ENCODE assay signal across 17 cellular contexts in the genomic region with DNA sequence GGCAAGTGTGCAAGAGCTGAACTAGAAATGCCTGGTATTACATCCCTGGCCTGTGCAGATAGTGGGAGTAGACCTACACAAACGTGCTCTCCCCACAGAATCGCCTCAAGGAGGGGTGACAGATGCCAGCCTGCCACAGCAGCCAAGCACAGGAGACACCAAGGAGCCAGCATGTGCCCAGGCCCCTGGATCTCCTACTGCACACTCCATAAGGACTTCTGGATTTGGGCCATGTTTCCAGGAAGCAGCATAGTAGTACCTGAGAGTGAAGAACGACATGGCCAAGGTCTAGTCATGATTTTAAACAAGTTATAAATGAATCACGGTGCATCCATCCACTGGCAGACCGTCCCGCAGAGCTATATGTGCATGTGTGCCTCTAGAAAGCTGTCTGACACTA.
DNase-seq lines count a peak whose midpoint lies in the region; ATAC-seq and TF ChIP-seq lines count a peak whose summit lies in the region.
"Had no signal": no experiment of that assay in that cellular context is flagged by ENCODE, and none has a peak within 500 bp of the region (broad histone marks: within the 10 kb centered on the region; RNA-seq: fewer than 3 reads in every experiment).

No MANE protein-coding gene starts in this region.

- H3K36me3 Mint-ChIP-seq in type B pancreatic cell (no peaks in the 10 kb centered on the region), immature natural killer cell (no peaks in the 10 kb centered on the region)
- H3K36me3 Mint-ChIP-seq: CD8-positive, alpha-beta memory T cell had no signal

- TF ChIP-seq POLR2A in heart left ventricle (IDR thresholded peaks at IDR 0.05) (no peak), esophagus muscularis mucosa (IDR thresholded peaks at IDR 0.05; ENCODE audit: low read depth) (no peak)

- H3K27ac ChIP-seq in heart left ventricle = no peak overlapping the region
- no peak overlapping the region for H3K27ac ChIP-seq in esophagus muscularis mucosa (replicated peaks in 1 of 4)
- H3K27ac ChIP-seq: BLaER1 treated with 17β-estradiol and CSF1 and Interleukin-3, amounts not matched to agents 10 nM and 100 nM; SK-N-MC had no signal

- H3K27ac Mint-ChIP-seq in type B pancreatic cell = no peak overlapping the region
- H3K27ac Mint-ChIP-seq in immature natural killer cell = no peak overlapping the region
- H3K27ac Mint-ChIP-seq: CD8-positive, alpha-beta memory T cell had no signal

- DNase-seq in cardiac septum (ENCODE audit: low spot score) (peak; percentile 58), heart left ventricle (no peak), NCI-H524 (lab: John Stamatoyannopoulos, UW) (peak; percentile 78 to 91), esophagus muscularis mucosa (ENCODE audit: extremely low spot score) (peak; percentile 64), type B pancreatic cell (ENCODE audit: extremely low spot score, unreplicated experiment) (peak; percentile 32), immature natural killer cell (no peak), NCI-H82 treated with DMSO at 0.1 percent for 48 hours (lab: John Stamatoyannopoulos, UW; ENCODE audit: unreplicated experiment) (no peak), NCI-H2081 (lab: John Stamatoyannopoulos, UW) (no peak)
- DNase-seq: CD8-positive, alpha-beta memory T cell; GOT3; NCI-H1092 treated with DMSO at 0.1 percent for 48 hours; NCI-H345; NCI-H748 treated with DMSO at 0.1 percent for 48 hours; SHP77 had no signal

- WGBS in heart left ventricle, 4 donors = 73 to 85% (median 78%) methylated on average over 6 of the region's 6 CpGs
- WGBS in esophagus muscularis mucosa = 64% methylated on average over 6 of the region's 6 CpGs

- H3K9me3 Mint-ChIP-seq in type B pancreatic cell = no peaks in the 10 kb centered on the region
- no peaks in the 10 kb centered on the region for H3K9me3 Mint-ChIP-seq in immature natural killer cell
- H3K9me3 Mint-ChIP-seq: CD8-positive, alpha-beta memory T cell had no signal

- H3K27me3 Mint-ChIP-seq in type B pancreatic cell (peaks cover 10% of the 10 kb centered on the region), immature natural killer cell (ENCODE audit: low read depth in 3 of 3) (peaks cover 0 to 6% (median 4%) of the 10 kb centered on the region in 3 donors)

- TF ChIP-seq CTCF in heart left ventricle (IDR thresholded peaks at IDR 0.05) = no peak
- no peak for TF ChIP-seq CTCF in esophagus muscularis mucosa (IDR thresholded peaks at IDR 0.05)
- TF ChIP-seq CTCF in type B pancreatic cell (conservative IDR thresholded peaks at IDR 0.05) = no peak

- TF ChIP-seq EP300 in esophagus muscularis mucosa (IDR thresholded peaks at IDR 0.05) = no peak

- H3K27me3 ChIP-seq in heart left ventricle (no peaks in the 10 kb centered on the region), esophagus muscularis mucosa (no peaks in the 10 kb centered on the region)
- H3K27me3 ChIP-seq: BLaER1 treated with 17β-estradiol and CSF1 and Interleukin-3, amounts not matched to agents 10 nM and 100 nM had no signal

- ATAC-seq in heart left ventricle = no peak
- ATAC-seq: K562 had no signal

- intact Hi-C loops in cardiac septum (cut with DNase I) = no loop called here
- intact Hi-C loops in heart left ventricle (cut with DNase I) = no loop called here
- intact Hi-C loops in esophagus muscularis mucosa (cut with DNase I) = no loop called here

- H3K4me3 Mint-ChIP-seq in type B pancreatic cell (no peak overlapping the region), immature natural killer cell (no peak overlapping the region)
- H3K4me3 Mint-ChIP-seq: CD8-positive, alpha-beta memory T cell had no signal

- H3K9me3 ChIP-seq in heart left ventricle = no peaks in the 10 kb centered on the region
- no peaks in the 10 kb centered on the region for H3K9me3 ChIP-seq in esophagus muscularis mucosa
- H3K9me3 ChIP-seq: BLaER1 treated with 17β-estradiol and CSF1 and Interleukin-3, amounts not matched to agents 10 nM and 100 nM had no signal

- no peaks in the 10 kb centered on the region for H3K36me3 ChIP-seq in heart left ventricle
- no peaks in the 10 kb centered on the region for H3K36me3 ChIP-seq in esophagus muscularis mucosa
- H3K36me3 ChIP-seq: BLaER1 treated with 17β-estradiol and CSF1 and Interleukin-3, amounts not matched to agents 10 nM and 100 nM had no signal

- H3K4me1 Mint-ChIP-seq in type B pancreatic cell (ENCODE audit: unreplicated experiment) (no peaks in the 10 kb centered on the region), immature natural killer cell (no peaks in the 10 kb centered on the region)
- H3K4me1 Mint-ChIP-seq: CD8-positive, alpha-beta memory T cell had no signal

- H3K4me3 ChIP-seq in heart left ventricle = no peak overlapping the region
- no peak overlapping the region for H3K4me3 ChIP-seq in esophagus muscularis mucosa
- H3K4me3 ChIP-seq: BLaER1 treated with 17β-estradiol and CSF1 and Interleukin-3, amounts not matched to agents 10 nM and 100 nM; K562; SK-N-MC had no signal

- H3K4me1 ChIP-seq in heart left ventricle = peaks cover 0 to 3% (median 0%) of the 10 kb centered on the region in 12 donors
- H3K4me1 ChIP-seq in esophagus muscularis mucosa = no peaks in the 10 kb centered on the region

Comparison
In these comparisons a context has a peak if more than half of its experiments do, and no peak if none do; other contexts are left out.
1. DNase-seq: peak in cardiac septum (single experiment), NCI-H524 (2 of 2), esophagus muscularis mucosa (single experiment) and type B pancreatic cell (single experiment); none in heart left ventricle (0 of 5), immature natural killer cell (0 of 3), NCI-H82 treated with DMSO at 0.1 percent for 48 hours (single experiment) and NCI-H2081 (0 of 2).